In genomic region chr17:1484060-1484535, GRCh38 we compare ENCODE assay signal across 10 cellular contexts. TPM values are rescaled to one million over a fixed set of nuclear protein-coding genes. Genes with fewer than 3 reads are reported as not detected.
DNase-seq lines count a peak whose midpoint lies in the region; ATAC-seq and TF ChIP-seq lines count a peak whose summit lies in the region.
"Had no signal": no experiment of that assay in that cellular context is flagged by ENCODE, and none has a peak within 500 bp of the region (broad histone marks: within the 10 kb centered on the region; RNA-seq: fewer than 3 reads in every experiment).

No MANE protein-coding gene starts in this region.

- POLR2A ChIA-PET in CD8-positive, alpha-beta T cell (lab: Charles Lee), result interaction anchor here (1.4 kb wide), 1 partner anchor 32 kb away, joined by 5 read pairs; the partner anchor contains the start of gene INPP5K
- POLR2A ChIA-PET in Panc1 (lab: Charles Lee), result no interaction called here

- no peak for TF ChIP-seq CTCF in CD8-positive, alpha-beta T cell (IDR thresholded peaks at IDR 0.05)
- TF ChIP-seq CTCF in Panc1 (IDR thresholded peaks at IDR 0.05) (no peak), esophagus squamous epithelium (IDR thresholded peaks at IDR 0.05) (no peak), progenitor cell of endocrine pancreas (IDR thresholded peaks at IDR 0.05; ENCODE audit: unreplicated experiment) (no peak)

- WGBS in esophagus squamous epithelium, 2 donors, result 91 to 98% methylated on average over 11 to 24 of the region's 29 CpGs

- peak overlapping the region; percentile 75 for H3K4me3 Mint-ChIP-seq in CD8-positive, alpha-beta T cell
- no peak overlapping the region for H3K4me3 Mint-ChIP-seq in progenitor cell of endocrine pancreas (ENCODE audit: low read depth)

- H3K9me3 Mint-ChIP-seq in CD8-positive, alpha-beta T cell, result no peaks in the 10 kb centered on the region
- H3K9me3 Mint-ChIP-seq in progenitor cell of endocrine pancreas (ENCODE audit: low read depth), result no peaks in the 10 kb centered on the region

- ATAC-seq in CD8-positive, alpha-beta T cell, result no peak
- ATAC-seq in Panc1, result no peak

- peaks cover 6% of the 10 kb centered on the region for H3K36me3 Mint-ChIP-seq in CD8-positive, alpha-beta T cell
- peaks cover 9% of the 10 kb centered on the region for H3K36me3 Mint-ChIP-seq in progenitor cell of endocrine pancreas (ENCODE audit: insufficient read depth)

- no peaks in the 10 kb centered on the region for H3K27me3 ChIP-seq in CD8-positive, alpha-beta T cell (ENCODE audit: insufficient read depth, low read length)
- no peaks in the 10 kb centered on the region for H3K27me3 ChIP-seq in Panc1 (ENCODE audit: control insufficient read depth, insufficient read depth, low read length)
- no peaks in the 10 kb centered on the region for H3K27me3 ChIP-seq in esophagus squamous epithelium

- no peak overlapping the region for H3K27ac ChIP-seq in CD8-positive, alpha-beta T cell (ENCODE audit: low read depth, low read length)
- H3K27ac ChIP-seq in Panc1 (ENCODE audit: low read length), result peak overlapping the region; percentile 34; the same call in 1 of the 2 replicates
- H3K27ac ChIP-seq in esophagus squamous epithelium, result peak overlapping the region; percentile 94 to 98 (median 96)

- H3K36me3 ChIP-seq in CD8-positive, alpha-beta T cell (ENCODE audit: insufficient read depth, low read length), result no peaks in the 10 kb centered on the region
- no peaks in the 10 kb centered on the region; the same call in 1 of the 2 replicates for H3K36me3 ChIP-seq in Panc1 (ENCODE audit: control insufficient read depth, insufficient read depth, low read length)
- H3K36me3 ChIP-seq in esophagus squamous epithelium, result peaks cover 16 to 53% (median 27%) of the 10 kb centered on the region in 3 donors

- H3K27ac Mint-ChIP-seq in CD8-positive, alpha-beta T cell, result peak overlapping the region; percentile 13
- H3K27ac Mint-ChIP-seq in progenitor cell of endocrine pancreas, result peak overlapping the region; percentile 86

- no peaks in the 10 kb centered on the region for H3K27me3 Mint-ChIP-seq in CD8-positive, alpha-beta T cell (ENCODE audit: low read depth)
- H3K27me3 Mint-ChIP-seq in progenitor cell of endocrine pancreas, result peaks cover 3% of the 10 kb centered on the region

- H3K4me1 Mint-ChIP-seq in CD8-positive, alpha-beta T cell (ENCODE audit: low read depth), result peaks cover 13% of the 10 kb centered on the region
- peaks cover 12% of the 10 kb centered on the region for H3K4me1 Mint-ChIP-seq in progenitor cell of endocrine pancreas (ENCODE audit: low read depth)

- in situ Hi-C loops in Panc1 (cut with HindIII; ENCODE audit: low pct_unique_long_range_greater_than_20kb, low sequenced_read_pairs), result no loop called here

- intact Hi-C loops in CD8-positive, alpha-beta T cell (cut with DNase I, micrococcal nuclease), result no loop called here
- intact Hi-C loops in Panc1 (cut with micrococcal nuclease; ENCODE audit: unreplicated experiment), result no loop called here
- intact Hi-C loops in esophagus squamous epithelium (cut with DNase I), result no loop called here

- TF ChIP-seq POLR2A in esophagus squamous epithelium (IDR thresholded peaks at IDR 0.05), result no peak

- no TSS peak for BruUV-seq in Panc1 (replicated peaks; lab: Mats Ljungman, UMichigan)

- CTCF ChIA-PET in CD8-positive, alpha-beta T cell (lab: Charles Lee), result interaction anchor here (0.5 kb wide), 1 partner anchor 45 kb away, joined by 3 read pairs; no protein-coding TSS in a partner anchor
- CTCF ChIA-PET in Panc1 (lab: Charles Lee), result no interaction called here

- no peaks in the 10 kb centered on the region for H3K9me3 ChIP-seq in CD8-positive, alpha-beta T cell (ENCODE audit: low read length)
- H3K9me3 ChIP-seq in Panc1 (ENCODE audit: control insufficient read depth, insufficient read depth, low read depth, low read length) (no peaks in the 10 kb centered on the region), esophagus squamous epithelium (no peaks in the 10 kb centered on the region)

- H3K4me3 ChIP-seq in CD8-positive, alpha-beta T cell (ENCODE audit: low read depth, low read length), result no peak overlapping the region
- H3K4me3 ChIP-seq in Panc1 (ENCODE audit: low read depth in 2 of 2, low read length in 2 of 2), result no peak overlapping the region
- H3K4me3 ChIP-seq in esophagus squamous epithelium, result peak overlapping the region in 2 of 4 donors; percentile 63 to 94

- no peak for DNase-seq in CD8-positive, alpha-beta T cell
- DNase-seq in Panc1 (ENCODE audit: low read depth, low spot score) (no peak), esophagus squamous epithelium (lab: John Stamatoyannopoulos, UW) (no peak), progenitor cell of endocrine pancreas (ENCODE audit: low spot score, unreplicated experiment) (no peak), NCI-H2029 (lab: John Stamatoyannopoulos, UW) (no peak), GDM1 (lab: John Stamatoyannopoulos, UW) (no peak), NCI-H1436 treated with DMSO at 0.1 percent for 48 hours (lab: John Stamatoyannopoulos, UW) (no peak), NCI-H2227 treated with DMSO at 0.1 percent for 48 hours (lab: John Stamatoyannopoulos, UW) (no peak)
- DNase-seq: activated CD4-positive, alpha-beta T cell treated with anti-CD3 and anti-CD28 coated beads for 48 hours; NCI-H446 had no signal

- H3K4me1 ChIP-seq in CD8-positive, alpha-beta T cell (ENCODE audit: insufficient read depth, low read length), result peaks cover 19% of the 10 kb centered on the region
- H3K4me1 ChIP-seq in Panc1 (ENCODE audit: control insufficient read depth, insufficient read depth, low read length) (peaks cover 11% of the 10 kb centered on the region), esophagus squamous epithelium (peaks cover 31 to 58% (median 34%) of the 10 kb centered on the region in 3 donors)

RNA-seq across cellular contexts. Expression of gene MYO1C, which starts 8.4 kb away (rescaled TPM):
- total RNA-seq in CD8-positive, alpha-beta T cell, result 10 to 100 TPM in 1 of 2 experiments, 1 to 10 TPM in 1; 9.1 to 11.4 TPM
- 251 TPM for total RNA-seq in Panc1 (2021; ENCODE audit: unreplicated experiment)
- 289 TPM for polyA plus RNA-seq in Panc1 (2012; ENCODE audit: insufficient read length)
- total RNA-seq in esophagus squamous epithelium, result 10 to 100 TPM; 62.0 to 80.5 (median 64.2) TPM
- 64.4 and 84.0 TPM in 2 replicates for total RNA-seq in progenitor cell of endocrine pancreas

RNA-seq across cellular contexts. Expression of gene CRK, which starts 28.1 kb away (rescaled TPM):
- total RNA-seq in CD8-positive, alpha-beta T cell, result 10 to 100 TPM; 15.4 to 15.9 TPM
- total RNA-seq in Panc1 (2021; ENCODE audit: unreplicated experiment), result 67.0 TPM
- 46.2 TPM for polyA plus RNA-seq in Panc1 (2012; ENCODE audit: insufficient read length)
- 10 to 100 TPM; 33.8 to 59.3 (median 51.2) TPM for total RNA-seq in esophagus squamous epithelium
- 41.6 and 44.8 TPM in 2 replicates for total RNA-seq in progenitor cell of endocrine pancreas

RNA-seq across cellular contexts. Expression of gene INPP5K, which starts 32.3 kb away (rescaled TPM):
- total RNA-seq in CD8-positive, alpha-beta T cell, result 100 to 1,000 TPM; 204 to 221 TPM
- total RNA-seq in Panc1 (2021; ENCODE audit: unreplicated experiment) (21.3 TPM), esophagus squamous epithelium (10 to 100 TPM; 18.4 to 44.3 (median 35.0) TPM), progenitor cell of endocrine pancreas (27.1 and 29.8 TPM in 2 replicates)
- 39.1 TPM for polyA plus RNA-seq in Panc1 (2012; ENCODE audit: insufficient read length)
